Comparison of ENCODE assay signal across 8 cellular contexts in the genomic region with DNA sequence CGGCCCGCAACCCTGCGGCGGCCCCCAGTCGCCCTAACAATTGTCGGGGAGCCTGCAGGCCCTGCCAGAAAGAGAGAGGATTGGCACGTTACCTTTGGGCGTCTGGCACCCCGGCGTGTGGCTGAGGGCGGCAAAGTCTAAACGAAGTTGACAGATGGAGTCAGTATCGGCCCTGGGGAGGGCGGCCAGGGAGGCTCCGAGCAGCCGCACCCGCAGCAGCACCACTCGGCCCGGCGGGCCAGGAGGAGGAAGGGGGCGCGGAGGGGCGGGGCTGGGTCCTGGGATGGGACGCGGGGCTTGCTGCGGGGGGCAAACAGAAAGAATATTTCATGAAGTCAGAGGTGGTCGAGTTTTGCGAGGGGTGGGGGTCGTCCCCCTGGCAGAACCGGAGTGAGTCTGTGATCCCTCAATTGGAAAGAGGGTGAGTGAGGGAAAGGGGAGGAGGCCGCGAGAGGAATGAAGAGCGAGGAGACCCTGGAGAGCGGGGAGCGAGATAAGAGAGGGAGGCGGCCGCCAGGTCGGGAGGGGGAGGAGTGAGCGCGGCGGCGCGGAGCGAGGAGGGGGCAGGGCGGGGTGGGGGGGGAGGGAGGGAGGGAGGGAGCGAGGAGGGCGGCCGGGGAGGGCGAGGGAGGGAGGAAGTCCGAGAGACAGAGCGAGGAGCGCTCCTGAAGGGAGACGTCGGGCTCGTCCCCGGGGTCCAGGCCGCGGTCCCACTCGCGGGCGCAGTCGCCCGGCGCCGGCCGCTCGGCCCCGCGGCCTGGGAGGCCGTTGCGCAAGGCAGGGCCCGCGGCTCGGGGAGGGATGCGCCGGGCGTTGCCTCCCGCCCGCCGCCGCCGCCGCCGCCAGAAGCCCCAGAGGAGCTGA. TPM values are rescaled to one million over a fixed set of nuclear protein-coding genes. Genes with fewer than 3 reads are reported as not detected.
DNase-seq lines count a peak whose midpoint lies in the region; ATAC-seq and TF ChIP-seq lines count a peak whose summit lies in the region.

A gene (plus strand): TSS at position 650 of the 864 bp plus-strand sequence. CDS start 372 bp downstream, outside the sequence.

- no peak for ATAC-seq in GM21390 (IDR thresholded peaks at IDR 0.05; ENCODE audit: unreplicated experiment)

- H2AFZ ChIP-seq in ACC112 (ENCODE audit: low read length, unreplicated experiment), result peak within 1 kb of the TSS; percentile 41

- peaks cover 14% of the 10 kb centered on the region for H3K79me2 ChIP-seq in ACC112 (ENCODE audit: control insufficient read depth, insufficient read depth, low read length, unreplicated experiment)

- no peak for TF ChIP-seq CTCF in HFFc6 (IDR thresholded peaks at IDR 0.05)
- no peak for TF ChIP-seq CTCF in chondrocyte (IDR thresholded peaks at IDR 0.05)

- H3K27me3 ChIP-seq in ACC112 (ENCODE audit: insufficient read depth, low read length) (peaks cover 17% of the 10 kb centered on the region), mucosa of rectum (ENCODE audit: control insufficient read depth in 2 of 2, insufficient read depth in 2 of 2, low read length in 2 of 2) (peaks cover 39 to 57% of the 10 kb centered on the region in 2 donors)

- H3K9ac ChIP-seq in mucosa of rectum (ENCODE audit: low read depth in 1 of 2, low read length in 2 of 2), result peak within 1 kb of the TSS; percentile 49 to 68

- DNase-seq in HFFc6, result no peak
- no peak for DNase-seq in chondrocyte (ENCODE audit: low spot score)
- DNase-seq in NCI-H187 (lab: John Stamatoyannopoulos, UW), result no peak
- no peak for DNase-seq in C1 segment of cervical spinal cord (lab: John Stamatoyannopoulos, UW)
- no peak for DNase-seq in NCI-H1436 treated with DMSO at 0.1 percent for 48 hours (lab: John Stamatoyannopoulos, UW)

- peak within 1 kb of the TSS; percentile 88 for H3K27ac Mint-ChIP-seq in HFFc6
- no peak within 1 kb of the TSS for H3K27ac Mint-ChIP-seq in chondrocyte (ENCODE audit: unreplicated experiment)

- H3K4me1 Mint-ChIP-seq in HFFc6 (ENCODE audit: low read depth) (peaks cover 44% of the 10 kb centered on the region), chondrocyte (ENCODE audit: low read depth) (peaks cover 26% of the 10 kb centered on the region)

- H3K9me3 ChIP-seq in mucosa of rectum (ENCODE audit: control insufficient read depth in 2 of 2, low read length in 2 of 2), result no peaks in the 10 kb centered on the region

- peaks cover 16% of the 10 kb centered on the region for H3K36me3 Mint-ChIP-seq in HFFc6 (ENCODE audit: low read depth)
- H3K36me3 Mint-ChIP-seq in chondrocyte (ENCODE audit: low read depth), result no peaks in the 10 kb centered on the region

- H3K36me3 ChIP-seq in ACC112 (ENCODE audit: insufficient read depth, low read length) (no peaks in the 10 kb centered on the region), mucosa of rectum (ENCODE audit: control insufficient read depth in 2 of 2, insufficient read depth in 2 of 2, low read length in 2 of 2) (no peaks in the 10 kb centered on the region)

- H3K4me1 ChIP-seq in ACC112 (ENCODE audit: control insufficient read depth, insufficient read depth, low read length, unreplicated experiment), result peaks cover 10% of the 10 kb centered on the region
- no peaks in the 10 kb centered on the region for H3K4me1 ChIP-seq in mucosa of rectum (ENCODE audit: control insufficient read depth in 2 of 2, insufficient read depth in 2 of 2, low read length in 2 of 2)

- H3K9me3 Mint-ChIP-seq in HFFc6 (no peaks in the 10 kb centered on the region), chondrocyte (ENCODE audit: low read depth) (no peaks in the 10 kb centered on the region)

- H3K27ac ChIP-seq in ACC112 (ENCODE audit: low read depth, low read length) (no peak within 1 kb of the TSS), mucosa of rectum (ENCODE audit: low read depth in 2 of 2, low read length in 2 of 2) (peak within 1 kb of the TSS; percentile 74 to 83)

- H3K4me3 Mint-ChIP-seq in HFFc6 (peak within 1 kb of the TSS; percentile 93), chondrocyte (ENCODE audit: unreplicated experiment) (peak within 1 kb of the TSS; percentile 70)

- H3K4me3 ChIP-seq in ACC112 (ENCODE audit: low read depth, low read length) (peak within 1 kb of the TSS; percentile 89), mucosa of rectum (ENCODE audit: low read length in 2 of 2) (peak within 1 kb of the TSS; percentile 59 to 63)

- peaks cover 16% of the 10 kb centered on the region for H3K27me3 Mint-ChIP-seq in HFFc6 (ENCODE audit: insufficient read depth)
- peaks cover 73% of the 10 kb centered on the region for H3K27me3 Mint-ChIP-seq in chondrocyte (ENCODE audit: low read depth)

RNA-seq across cellular contexts. Expression of the gene that starts here (rescaled TPM):
- total RNA-seq in HFFc6 (2021; fragmentation: NEBNext Ultra II Directional; extraction: Animal tissue kit (Norgen Biotek cat#: 25700)), result 10 to 100 TPM; 15.4 to 31.8 (median 29.5) TPM
- 0.12 to 0.68 TPM in 2 of 3 replicates, not detected in the other for total RNA-seq in chondrocyte
